Comparison of ENCODE assay signal across 2 cellular contexts in genomic region chr1:89836997-89837909, GRCh38.
TF ChIP-seq lines count a peak whose summit lies in the region.

No MANE protein-coding gene starts in this region.

TF ChIP-seq in GM23338, 12 proteins besides CTCF, POLR2A, EP300 and RAD21:
- TF ChIP-seq ZNF331 (CRISPR knock-in tag; IDR thresholded peaks at IDR 0.05; ENCODE audit: low read depth) (no peak), JUNB (IDR thresholded peaks at IDR 0.05; ENCODE audit: unreplicated experiment) (no peak), ZNF462 (CRISPR knock-in tag; IDR thresholded peaks at IDR 0.05) (no peak), EZH2phosphoT487 (IDR thresholded peaks at IDR 0.05; ENCODE audit: unreplicated experiment) (no peak), EZH2 (IDR thresholded peaks at IDR 0.05; ENCODE audit: low read depth, unreplicated experiment) (no peak), REST (IDR thresholded peaks at IDR 0.05; ENCODE audit: unreplicated experiment) (no peak), CREB1 (CRISPR knock-in tag; IDR thresholded peaks at IDR 0.05; ENCODE audit: low read depth) (no peak), POLR2AphosphoS5 (IDR thresholded peaks at IDR 0.05; ENCODE audit: low read depth) (no peak), ZNF114 (CRISPR knock-in tag; IDR thresholded peaks at IDR 0.05) (no peak), NANOG (IDR thresholded peaks at IDR 0.05; ENCODE audit: borderline replicate concordance) (no peak), ETS1 (IDR thresholded peaks at IDR 0.05) (no peak), STAT1 (IDR thresholded peaks at IDR 0.05; ENCODE audit: unreplicated experiment) (no peak)

TF ChIP-seq in K562, 482 proteins besides CTCF, POLR2A, EP300 and RAD21 (continues in another document):
- TF ChIP-seq MAFF (IDR thresholded peaks at IDR 0.05; ENCODE audit: low read length) (peak; percentile 46; the same call in 1 of the 2 replicates), ZKSCAN8 (CRISPR knock-in tag; IDR thresholded peaks at IDR 0.05) (no peak), ZFP30 (CRISPR knock-in tag; IDR thresholded peaks at IDR 0.05; ENCODE audit: borderline replicate concordance) (no peak), ZNF354B (CRISPR knock-in tag; IDR thresholded peaks at IDR 0.05) (no peak), ZNF592 (IDR thresholded peaks at IDR 0.05) (peak; percentile 53; the same call in 1 of the 2 replicates), CBX5 (IDR thresholded peaks at IDR 0.05; ENCODE audit: borderline replicate concordance, low read depth) (no peak), ZBTB40 (IDR thresholded peaks at IDR 0.05) (no peak), ZBTB40 (CRISPR knock-in tag; IDR thresholded peaks at IDR 0.05) (no peak), THRAP3 (IDR thresholded peaks at IDR 0.05; ENCODE audit: borderline replicate concordance) (no peak), TSHZ1 (CRISPR knock-in tag; IDR thresholded peaks at IDR 0.05) (no peak), ZSCAN32 (CRISPR knock-in tag; IDR thresholded peaks at IDR 0.05) (no peak), BRCA1 (IDR thresholded peaks at IDR 0.05) (no peak), BRCA1 (CRISPR knock-in tag; IDR thresholded peaks at IDR 0.05) (no peak), ZNF316 (IDR thresholded peaks at IDR 0.05) (peak; percentile 89), SRF (CRISPR knock-in tag; IDR thresholded peaks at IDR 0.05) (no peak), GATAD2B (IDR thresholded peaks at IDR 0.05; ENCODE audit: borderline replicate concordance) (0 out of 2 replicates have a peak, but pooled peaks have one; percentile 30)
- TF ChIP-seq, protein P1, sequence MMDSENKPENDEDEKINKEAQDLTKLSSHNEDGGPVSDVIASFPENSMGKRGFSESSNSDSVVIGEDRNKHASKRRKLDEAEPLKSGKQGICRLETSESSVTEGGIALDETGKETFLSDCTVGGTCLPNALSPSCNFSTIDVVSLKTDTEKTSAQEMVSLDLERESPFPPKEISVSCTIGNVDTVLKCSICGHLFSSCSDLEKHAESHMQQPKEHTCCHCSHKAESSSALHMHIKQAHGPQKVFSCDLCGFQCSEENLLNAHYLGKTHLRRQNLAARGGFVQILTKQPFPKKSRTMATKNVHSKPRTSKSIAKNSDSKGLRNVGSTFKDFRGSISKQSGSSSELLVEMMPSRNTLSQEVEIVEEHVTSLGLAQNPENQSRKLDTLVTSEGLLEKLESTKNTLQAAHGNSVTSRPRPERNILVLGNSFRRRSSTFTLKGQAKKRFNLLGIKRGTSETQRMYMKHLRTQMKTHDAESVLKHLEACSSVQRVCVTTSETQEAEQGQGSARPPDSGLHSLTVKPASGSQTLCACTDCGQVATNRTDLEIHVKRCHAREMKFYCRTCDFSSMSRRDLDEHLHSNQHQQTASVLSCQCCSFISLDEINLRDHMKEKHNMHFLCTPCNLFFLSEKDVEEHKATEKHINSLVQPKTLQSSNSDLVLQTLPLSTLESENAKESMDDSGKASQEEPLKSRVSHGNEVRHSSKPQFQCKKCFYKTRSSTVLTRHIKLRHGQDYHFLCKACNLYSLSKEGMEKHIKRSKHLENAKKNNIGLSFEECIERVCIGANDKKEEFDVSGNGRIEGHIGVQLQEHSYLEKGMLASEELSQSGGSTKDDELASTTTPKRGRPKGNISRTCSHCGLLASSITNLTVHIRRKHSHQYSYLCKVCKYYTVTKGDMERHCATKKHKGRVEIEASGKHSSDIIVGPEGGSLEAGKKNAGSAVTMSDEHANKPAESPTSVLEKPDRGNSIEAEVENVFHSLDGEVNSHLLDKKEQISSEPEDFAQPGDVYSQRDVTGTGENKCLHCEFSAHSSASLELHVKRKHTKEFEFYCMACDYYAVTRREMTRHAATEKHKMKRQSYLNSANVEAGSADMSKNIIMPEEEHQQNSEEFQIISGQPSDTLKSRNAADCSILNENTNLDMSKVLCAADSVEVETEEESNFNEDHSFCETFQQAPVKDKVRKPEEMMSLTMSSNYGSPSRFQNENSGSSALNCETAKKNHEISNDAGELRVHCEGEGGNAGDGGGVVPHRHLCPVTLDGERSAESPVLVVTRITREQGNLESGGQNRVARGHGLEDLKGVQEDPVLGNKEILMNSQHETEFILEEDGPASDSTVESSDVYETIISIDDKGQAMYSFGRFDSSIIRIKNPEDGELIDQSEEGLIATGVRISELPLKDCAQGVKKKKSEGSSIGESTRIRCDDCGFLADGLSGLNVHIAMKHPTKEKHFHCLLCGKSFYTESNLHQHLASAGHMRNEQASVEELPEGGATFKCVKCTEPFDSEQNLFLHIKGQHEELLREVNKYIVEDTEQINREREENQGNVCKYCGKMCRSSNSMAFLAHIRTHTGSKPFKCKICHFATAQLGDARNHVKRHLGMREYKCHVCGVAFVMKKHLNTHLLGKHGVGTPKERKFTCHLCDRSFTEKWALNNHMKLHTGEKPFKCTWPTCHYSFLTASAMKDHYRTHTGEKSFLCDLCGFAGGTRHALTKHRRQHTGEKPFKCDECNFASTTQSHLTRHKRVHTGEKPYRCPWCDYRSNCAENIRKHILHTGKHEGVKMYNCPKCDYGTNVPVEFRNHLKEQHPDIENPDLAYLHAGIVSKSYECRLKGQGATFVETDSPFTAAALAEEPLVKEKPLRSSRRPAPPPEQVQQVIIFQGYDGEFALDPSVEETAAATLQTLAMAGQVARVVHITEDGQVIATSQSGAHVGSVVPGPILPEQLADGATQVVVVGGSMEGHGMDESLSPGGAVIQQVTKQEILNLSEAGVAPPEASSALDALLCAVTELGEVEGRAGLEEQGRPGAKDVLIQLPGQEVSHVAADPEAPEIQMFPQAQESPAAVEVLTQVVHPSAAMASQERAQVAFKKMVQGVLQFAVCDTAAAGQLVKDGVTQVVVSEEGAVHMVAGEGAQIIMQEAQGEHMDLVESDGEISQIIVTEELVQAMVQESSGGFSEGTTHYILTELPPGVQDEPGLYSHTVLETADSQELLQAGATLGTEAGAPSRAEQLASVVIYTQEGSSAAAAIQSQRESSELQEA (IDR thresholded peaks at IDR 0.05; ENCODE audit: low read depth) = no peak
